ENCODE assay signal across 14 cellular contexts in the genomic region with DNA sequence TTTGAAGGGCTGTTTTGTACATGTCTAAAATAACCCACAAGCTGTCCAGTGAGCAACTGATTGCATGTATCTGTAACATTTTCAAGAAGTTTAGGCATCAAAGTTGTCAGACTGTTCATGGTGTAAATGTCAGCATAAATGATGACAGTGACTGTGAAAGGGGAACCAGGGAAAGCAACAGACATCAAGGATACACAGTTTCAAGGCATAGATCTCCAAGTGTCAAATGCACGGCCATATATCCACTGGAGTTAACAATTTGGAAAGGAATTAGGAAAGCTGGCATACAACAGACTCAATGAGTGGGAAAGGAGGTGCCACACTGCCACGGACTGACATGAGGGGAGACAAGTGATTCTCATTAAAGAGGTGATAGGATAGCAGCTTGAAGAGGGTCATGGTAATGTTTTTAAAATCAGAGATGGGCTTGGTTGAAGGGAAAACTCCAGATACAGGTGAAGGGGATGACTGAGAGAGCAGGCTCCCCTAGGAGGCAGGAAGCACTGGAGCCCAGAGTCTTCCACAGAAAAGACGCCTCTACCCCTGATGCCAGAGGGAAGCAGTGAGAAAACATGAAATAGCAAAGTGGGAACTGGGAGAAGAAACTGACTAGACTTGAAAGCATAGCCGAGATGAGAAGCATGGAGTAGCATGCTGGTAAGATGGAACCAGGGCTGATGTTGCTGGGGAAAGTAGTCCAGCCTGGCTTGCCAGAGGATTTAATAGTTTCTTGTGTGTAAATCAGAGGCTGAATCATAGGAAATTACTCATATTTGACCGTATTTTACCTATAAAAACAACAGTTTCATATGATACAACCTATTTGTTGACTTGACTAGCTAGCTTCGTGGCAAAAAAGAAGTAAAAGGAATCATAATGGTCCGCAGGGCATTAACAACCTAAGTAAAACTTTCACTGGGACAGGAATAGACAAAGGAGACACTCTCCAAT. TPM values are rescaled to one million over a fixed set of nuclear protein-coding genes. Genes with fewer than 3 reads are reported as not detected.
A peak's percentile ranks its signal among the peaks of the same experiment; 100 is the strongest.
DNase-seq lines count a peak whose midpoint lies in the region; ATAC-seq and TF ChIP-seq lines count a peak whose summit lies in the region.
"Had no signal": no experiment of that assay in that cellular context is flagged by ENCODE, and none has a peak within 500 bp of the region (broad histone marks: within the 10 kb centered on the region; RNA-seq: fewer than 3 reads in every experiment).

No MANE protein-coding gene starts in this region.

- H3K4me1 Mint-ChIP-seq in WTC11: peaks cover 14% of the 10 kb centered on the region
- H3K4me1 Mint-ChIP-seq in effector memory CD8-positive, alpha-beta T cell (ENCODE audit: low read depth in 2 of 2): peaks cover 0 to 2% of the 10 kb centered on the region in 2 donors
- H3K4me1 Mint-ChIP-seq: activated naive CD4-positive, alpha-beta T cell treated with anti-CD3 and anti-CD28 coated beads, Interleukin-2, amount 10 ng/mL, durations not matched to agents 7 days and 5 days; T-cell had no signal

- CTCF ChIA-PET in WTC11 (lab: Charles Lee): no interaction called here

- no peak overlapping the region for H3K4me3 ChIP-seq in fibroblast of villous mesenchyme (ENCODE audit: low read depth, low read length)
- H3K4me3 ChIP-seq: dorsolateral prefrontal cortex, lower lobe of right lung had no signal

- DNase-seq in A172 (ENCODE audit: low spot score) (peak; percentile 42), GM03348 (ENCODE audit: low spot score) (peak; percentile 32), WTC11 (ENCODE audit: low spot score) (no peak), fibroblast of villous mesenchyme (ENCODE audit: low read depth) (peak; percentile 15), HK-2 (ENCODE audit: unreplicated experiment) (no peak), H4 (ENCODE audit: low spot score) (no peak)
- no peak for DNase-seq in effector memory CD8-positive, alpha-beta T cell
- DNase-seq: activated CD4-positive, alpha-beta T cell treated with anti-CD3 and anti-CD28 coated beads, Interleukin-2, amount 50 U/mL, for 1 hour; activated naive CD4-positive, alpha-beta T cell treated with anti-CD3 and anti-CD28 coated beads, Interleukin-2, amount 10 ng/mL, durations not matched to agents 7 days and 5 days; dorsolateral prefrontal cortex; KG1; lower lobe of right lung; T-cell had no signal

- no peaks in the 10 kb centered on the region for H3K9me3 Mint-ChIP-seq in WTC11
- no peaks in the 10 kb centered on the region for H3K9me3 Mint-ChIP-seq in effector memory CD8-positive, alpha-beta T cell
- H3K9me3 Mint-ChIP-seq: activated naive CD4-positive, alpha-beta T cell treated with anti-CD3 and anti-CD28 coated beads, Interleukin-2, amount 10 ng/mL, durations not matched to agents 7 days and 5 days; T-cell had no signal

- peak overlapping the region; percentile 32; the same call in 1 of the 2 replicates for H3K27ac Mint-ChIP-seq in WTC11
- no peak overlapping the region for H3K27ac Mint-ChIP-seq in effector memory CD8-positive, alpha-beta T cell
- H3K27ac Mint-ChIP-seq: activated naive CD4-positive, alpha-beta T cell treated with anti-CD3 and anti-CD28 coated beads, Interleukin-2, amount 10 ng/mL, durations not matched to agents 7 days and 5 days had no signal

- POLR2A ChIA-PET in WTC11 (lab: Charles Lee): no interaction called here

- peaks cover 24% of the 10 kb centered on the region for H3K36me3 Mint-ChIP-seq in WTC11
- peaks cover 20% of the 10 kb centered on the region for H3K36me3 Mint-ChIP-seq in effector memory CD8-positive, alpha-beta T cell (ENCODE audit: insufficient read depth)

- H3K27me3 Mint-ChIP-seq in WTC11 (ENCODE audit: low read depth): no peaks in the 10 kb centered on the region
- H3K27me3 Mint-ChIP-seq in effector memory CD8-positive, alpha-beta T cell: no peaks in the 10 kb centered on the region
- H3K27me3 Mint-ChIP-seq: activated naive CD4-positive, alpha-beta T cell treated with anti-CD3 and anti-CD28 coated beads, Interleukin-2, amount 10 ng/mL, durations not matched to agents 7 days and 5 days; T-cell had no signal

- ATAC-seq in WTC11 (no peak), GM18498 (IDR thresholded peaks at IDR 0.05; ENCODE audit: unreplicated experiment) (no peak)
- ATAC-seq in effector memory CD8-positive, alpha-beta T cell (replicated peaks): no peak
- ATAC-seq: lower lobe of right lung, T-cell had no signal

- no peak for TF ChIP-seq CTCF in WTC11 (IDR thresholded peaks at IDR 0.05)
- TF ChIP-seq CTCF in fibroblast of villous mesenchyme (IDR thresholded peaks at IDR 0.05; ENCODE audit: insufficient read depth, low read depth, low read length): no peak

- H3K4me3 Mint-ChIP-seq in WTC11: no peak overlapping the region
- no peak overlapping the region for H3K4me3 Mint-ChIP-seq in effector memory CD8-positive, alpha-beta T cell
- H3K4me3 Mint-ChIP-seq: activated naive CD4-positive, alpha-beta T cell treated with anti-CD3 and anti-CD28 coated beads, Interleukin-2, amount 10 ng/mL, durations not matched to agents 7 days and 5 days; T-cell had no signal

TF ChIP-seq in WTC11, 78 proteins besides CTCF, POLR2A, EP300 and RAD21:
- TF ChIP-seq, protein P1, sequence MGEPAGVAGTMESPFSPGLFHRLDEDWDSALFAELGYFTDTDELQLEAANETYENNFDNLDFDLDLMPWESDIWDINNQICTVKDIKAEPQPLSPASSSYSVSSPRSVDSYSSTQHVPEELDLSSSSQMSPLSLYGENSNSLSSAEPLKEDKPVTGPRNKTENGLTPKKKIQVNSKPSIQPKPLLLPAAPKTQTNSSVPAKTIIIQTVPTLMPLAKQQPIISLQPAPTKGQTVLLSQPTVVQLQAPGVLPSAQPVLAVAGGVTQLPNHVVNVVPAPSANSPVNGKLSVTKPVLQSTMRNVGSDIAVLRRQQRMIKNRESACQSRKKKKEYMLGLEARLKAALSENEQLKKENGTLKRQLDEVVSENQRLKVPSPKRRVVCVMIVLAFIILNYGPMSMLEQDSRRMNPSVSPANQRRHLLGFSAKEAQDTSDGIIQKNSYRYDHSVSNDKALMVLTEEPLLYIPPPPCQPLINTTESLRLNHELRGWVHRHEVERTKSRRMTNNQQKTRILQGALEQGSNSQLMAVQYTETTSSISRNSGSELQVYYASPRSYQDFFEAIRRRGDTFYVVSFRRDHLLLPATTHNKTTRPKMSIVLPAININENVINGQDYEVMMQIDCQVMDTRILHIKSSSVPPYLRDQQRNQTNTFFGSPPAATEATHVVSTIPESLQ (CRISPR knock-in tag; IDR thresholded peaks at IDR 0.05): no peak
- TF ChIP-seq SMAD3 (CRISPR knock-in tag; IDR thresholded peaks at IDR 0.05; ENCODE audit: borderline replicate concordance) (no peak), NFATC4 (CRISPR knock-in tag; IDR thresholded peaks at IDR 0.05) (no peak), NFE2L1 (CRISPR knock-in tag; IDR thresholded peaks at IDR 0.05) (no peak), ELF4 (CRISPR knock-in tag; IDR thresholded peaks at IDR 0.05; ENCODE audit: low read depth) (no peak)
- TF ChIP-seq, protein P2, sequence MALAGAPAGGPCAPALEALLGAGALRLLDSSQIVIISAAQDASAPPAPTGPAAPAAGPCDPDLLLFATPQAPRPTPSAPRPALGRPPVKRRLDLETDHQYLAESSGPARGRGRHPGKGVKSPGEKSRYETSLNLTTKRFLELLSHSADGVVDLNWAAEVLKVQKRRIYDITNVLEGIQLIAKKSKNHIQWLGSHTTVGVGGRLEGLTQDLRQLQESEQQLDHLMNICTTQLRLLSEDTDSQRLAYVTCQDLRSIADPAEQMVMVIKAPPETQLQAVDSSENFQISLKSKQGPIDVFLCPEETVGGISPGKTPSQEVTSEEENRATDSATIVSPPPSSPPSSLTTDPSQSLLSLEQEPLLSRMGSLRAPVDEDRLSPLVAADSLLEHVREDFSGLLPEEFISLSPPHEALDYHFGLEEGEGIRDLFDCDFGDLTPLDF (CRISPR knock-in tag; IDR thresholded peaks at IDR 0.05): no peak
- TF ChIP-seq, protein P3, sequence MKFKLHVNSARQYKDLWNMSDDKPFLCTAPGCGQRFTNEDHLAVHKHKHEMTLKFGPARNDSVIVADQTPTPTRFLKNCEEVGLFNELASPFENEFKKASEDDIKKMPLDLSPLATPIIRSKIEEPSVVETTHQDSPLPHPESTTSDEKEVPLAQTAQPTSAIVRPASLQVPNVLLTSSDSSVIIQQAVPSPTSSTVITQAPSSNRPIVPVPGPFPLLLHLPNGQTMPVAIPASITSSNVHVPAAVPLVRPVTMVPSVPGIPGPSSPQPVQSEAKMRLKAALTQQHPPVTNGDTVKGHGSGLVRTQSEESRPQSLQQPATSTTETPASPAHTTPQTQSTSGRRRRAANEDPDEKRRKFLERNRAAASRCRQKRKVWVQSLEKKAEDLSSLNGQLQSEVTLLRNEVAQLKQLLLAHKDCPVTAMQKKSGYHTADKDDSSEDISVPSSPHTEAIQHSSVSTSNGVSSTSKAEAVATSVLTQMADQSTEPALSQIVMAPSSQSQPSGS (CRISPR knock-in tag; IDR thresholded peaks at IDR 0.05; ENCODE audit: borderline replicate concordance, low read depth): no peak
- TF ChIP-seq, protein P4, sequence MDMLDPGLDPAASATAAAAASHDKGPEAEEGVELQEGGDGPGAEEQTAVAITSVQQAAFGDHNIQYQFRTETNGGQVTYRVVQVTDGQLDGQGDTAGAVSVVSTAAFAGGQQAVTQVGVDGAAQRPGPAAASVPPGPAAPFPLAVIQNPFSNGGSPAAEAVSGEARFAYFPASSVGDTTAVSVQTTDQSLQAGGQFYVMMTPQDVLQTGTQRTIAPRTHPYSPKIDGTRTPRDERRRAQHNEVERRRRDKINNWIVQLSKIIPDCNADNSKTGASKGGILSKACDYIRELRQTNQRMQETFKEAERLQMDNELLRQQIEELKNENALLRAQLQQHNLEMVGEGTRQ (CRISPR knock-in tag; IDR thresholded peaks at IDR 0.05): no peak
- TF ChIP-seq, protein P5, sequence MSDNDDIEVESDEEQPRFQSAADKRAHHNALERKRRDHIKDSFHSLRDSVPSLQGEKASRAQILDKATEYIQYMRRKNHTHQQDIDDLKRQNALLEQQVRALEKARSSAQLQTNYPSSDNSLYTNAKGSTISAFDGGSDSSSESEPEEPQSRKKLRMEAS (CRISPR knock-in tag; IDR thresholded peaks at IDR 0.05): no peak

RNA-seq across cellular contexts. Expression of a gene that starts 18.6 kb away (rescaled TPM):
- 30.0 and 38.8 TPM in 2 replicates for total RNA-seq in A172 (2014; rRNA removed; shearing (Covaris generic))
- 61.8 to 64.9 TPM (median 64.4 TPM) in 3 replicates for total RNA-seq in WTC11 (2021)
- total RNA-seq in fibroblast of villous mesenchyme: 30.2 and 34.8 TPM in 2 replicates
- total RNA-seq in H4 (2014; rRNA removed; shearing (Covaris generic)): 52.6 and 62.4 TPM in 2 replicates

RNA-seq across cellular contexts. Expression of a gene that starts 28.6 kb away (rescaled TPM):
- total RNA-seq in A172 (2014; rRNA removed; shearing (Covaris generic)): 10.6 and 11.6 TPM in 2 replicates
- total RNA-seq in WTC11 (2021) (20.5 to 23.8 TPM (median 22.6 TPM) in 3 replicates), fibroblast of villous mesenchyme (18.4 and 33.2 TPM in 2 replicates)
- total RNA-seq in H4 (2014; rRNA removed; shearing (Covaris generic)): 11.1 and 25.7 TPM in 2 replicates

RNA-seq across cellular contexts. Expression of a gene that starts 32.6 kb away (rescaled TPM):
- 4.4 and 8.5 TPM in 2 replicates for total RNA-seq in A172 (2014; rRNA removed; shearing (Covaris generic))
- total RNA-seq in WTC11 (2021): 22.2 to 28.9 TPM (median 23.1 TPM) in 3 replicates
- total RNA-seq in fibroblast of villous mesenchyme: 5.6 and 9.3 TPM in 2 replicates
- total RNA-seq in H4 (2014; rRNA removed; shearing (Covaris generic)): 1.8 and 3.0 TPM in 2 replicates

Comparison
In these comparisons a context has a peak if more than half of its experiments do, and no peak if none do; other contexts are left out.
1. DNase-seq: peak in A172 (single experiment), GM03348 (single experiment) and fibroblast of villous mesenchyme (single experiment); none in WTC11 (single experiment), effector memory CD8-positive, alpha-beta T cell (0 of 3), HK-2 (single experiment) and H4 (single experiment).